9 cellular contexts compared by ENCODE assay signal in genomic region chr13:32381539-32381938, GRCh38. TPM values are rescaled to one million over a fixed set of nuclear protein-coding genes. Genes with fewer than 3 reads are reported as not detected.
DNase-seq lines count a peak whose midpoint lies in the region; ATAC-seq and TF ChIP-seq lines count a peak whose summit lies in the region.
"Had no signal": no experiment of that assay in that cellular context is flagged by ENCODE, and none has a peak within 500 bp of the region (broad histone marks: within the 10 kb centered on the region; RNA-seq: fewer than 3 reads in every experiment).

No MANE protein-coding gene starts in this region.

- no peaks in the 10 kb centered on the region for H3K79me1 ChIP-seq in mesenchymal stem cell (replicated peaks; ENCODE audit: low read length, poor library complexity, severe bottlenecking)

- no peak overlapping the region for H3K9ac ChIP-seq in mesenchymal stem cell (ENCODE audit: low read length)

- TF ChIP-seq POLR2A in NB4 (IDR thresholded peaks at IDR 0.05; ENCODE audit: extremely low read depth, insufficient read length), result no peak

- H2BK120ac ChIP-seq in mesenchymal stem cell (ENCODE audit: low read depth, low read length), result no peak overlapping the region

- peak; percentile 47 for TF ChIP-seq CTCF in NB4 (IDR thresholded peaks at IDR 0.05; ENCODE audit: low read depth, low read length)
- peak in 54 of 56 donors; percentile 10 to 77 (median 57) for TF ChIP-seq CTCF in dorsolateral prefrontal cortex (IDR thresholded peaks at IDR 0.05 in 54 of 56, conservative IDR thresholded peaks at IDR 0.05 in 2 of 56; ENCODE audit: low read depth in 1 of 56, partially characterized antibody in 56 of 56)

- ATAC-seq in aorta (ENCODE audit: low FRiP score) (no peak), HG02852 (IDR thresholded peaks at IDR 0.05; ENCODE audit: unreplicated experiment) (no peak)

- no peak overlapping the region for H3K23ac ChIP-seq in mesenchymal stem cell (ENCODE audit: low read length in 2 of 2)

- WGBS in mesenchymal stem cell, result 72% methylated on average over 3 of the region's 3 CpGs
- 85 to 90% methylated on average over 3 of the region's 3 CpGs for WGBS in aorta, 2 donors

- no peak overlapping the region for H4K8ac ChIP-seq in mesenchymal stem cell (ENCODE audit: low read length)

- DNase-seq in NCI-H1417 (lab: John Stamatoyannopoulos, UW), result peak in 2 of 3 experiments; percentile 30 to 60
- no peak for DNase-seq in NCI-H1417 treated with DMSO at 0.1 percent for 48 hours (lab: John Stamatoyannopoulos, UW)
- DNase-seq in NB4 (ENCODE audit: low read depth), result peak; percentile 44
- no peak for DNase-seq in dorsolateral prefrontal cortex
- peak; percentile 47 for DNase-seq in mesenchymal stem cell
- no peak for DNase-seq in aorta
- DNase-seq in OCI-M2 (lab: John Stamatoyannopoulos, UW; ENCODE audit: unreplicated experiment), result no peak

- H3K27me3 ChIP-seq in dorsolateral prefrontal cortex (no peaks in the 10 kb centered on the region), mesenchymal stem cell (ENCODE audit: control insufficient read depth in 1 of 2, insufficient read depth in 1 of 2, low read length in 2 of 2) (no peaks in the 10 kb centered on the region), aorta (ENCODE audit: control insufficient read depth in 1 of 2, insufficient read depth in 2 of 2, low read length in 1 of 2) (no peaks in the 10 kb centered on the region)
- H3K27me3 ChIP-seq: neutrophil had no signal

- no peak overlapping the region for H4K91ac ChIP-seq in mesenchymal stem cell (ENCODE audit: low read length)

- H2BK12ac ChIP-seq in mesenchymal stem cell (ENCODE audit: low read length in 2 of 2), result no peak overlapping the region

- H3K4me3 ChIP-seq in NB4 (ENCODE audit: low read depth, low read length) (no peak overlapping the region), dorsolateral prefrontal cortex (no peak overlapping the region), mesenchymal stem cell (ENCODE audit: insufficient read depth in 1 of 2, low read depth in 1 of 2, low read length in 2 of 2) (no peak overlapping the region), aorta (ENCODE audit: low read length in 2 of 2) (no peak overlapping the region)

- H2AFZ ChIP-seq in mesenchymal stem cell (ENCODE audit: low read depth, low read length), result peak overlapping the region; percentile 8

- H2AK5ac ChIP-seq in mesenchymal stem cell (ENCODE audit: low read length, severe bottlenecking), result no peak overlapping the region

- H3K4me1 ChIP-seq in mesenchymal stem cell (ENCODE audit: control insufficient read depth, insufficient read depth, low read depth, low read length), result no peaks in the 10 kb centered on the region
- no peaks in the 10 kb centered on the region for H3K4me1 ChIP-seq in aorta (ENCODE audit: control insufficient read depth in 1 of 2, insufficient read depth in 2 of 2, low read length in 2 of 2)

- H3K4me2 ChIP-seq in mesenchymal stem cell (ENCODE audit: low read length, poor library complexity, severe bottlenecking), result no peak overlapping the region

- no peak overlapping the region for H3K18ac ChIP-seq in mesenchymal stem cell (ENCODE audit: low read depth in 1 of 2, low read length in 2 of 2)

- H3K9me3 ChIP-seq in mesenchymal stem cell (ENCODE audit: control insufficient read depth, low read length), result no peaks in the 10 kb centered on the region
- no peaks in the 10 kb centered on the region for H3K9me3 ChIP-seq in aorta (ENCODE audit: control insufficient read depth, low read length)
- H3K9me3 ChIP-seq: neutrophil had no signal

- no peak overlapping the region for H2BK5ac ChIP-seq in mesenchymal stem cell (ENCODE audit: low read depth, low read length, poor library complexity, severe bottlenecking)

- no peak overlapping the region for H3K14ac ChIP-seq in mesenchymal stem cell (ENCODE audit: low read length in 2 of 2)

- H2BK15ac ChIP-seq in mesenchymal stem cell (ENCODE audit: low read depth, poor library complexity, severe bottlenecking), result no peak overlapping the region

- no peak overlapping the region for H3K4ac ChIP-seq in mesenchymal stem cell (ENCODE audit: low read depth in 1 of 2, low read length in 2 of 2)

- H3K36me3 ChIP-seq in mesenchymal stem cell (ENCODE audit: control insufficient read depth in 1 of 2, insufficient read depth in 2 of 2, low read depth in 1 of 2, low read length in 2 of 2), result peaks cover 3 to 23% of the 10 kb centered on the region in 2 experiments
- H3K36me3 ChIP-seq in aorta (ENCODE audit: control insufficient read depth in 1 of 2, insufficient read depth in 2 of 2, low read length in 1 of 2), result no peaks in the 10 kb centered on the region
- H3K36me3 ChIP-seq: neutrophil had no signal

- intact Hi-C loops in dorsolateral prefrontal cortex (cut with DNase I), result loop anchor here in 1 of 2 donors (1.0 to 10.0 kb wide), 3 partner anchors 46 to 273 kb away; partner anchors contain the start of genes N4BP2L1 and N4BP2L2
- intact Hi-C loops in aorta (cut with DNase I), result loop anchor here in 1 of 2 donors (5.0 kb wide), 1 partner anchor 196 kb away; no protein-coding TSS in a partner anchor

- H3K27ac ChIP-seq in dorsolateral prefrontal cortex (no peak overlapping the region), mesenchymal stem cell (ENCODE audit: low read length, poor library complexity, severe bottlenecking) (no peak overlapping the region), aorta (ENCODE audit: low read depth in 1 of 2, low read length in 2 of 2) (no peak overlapping the region)
- H3K27ac ChIP-seq: neutrophil had no signal

RNA-seq across cellular contexts. Expression of gene N4BP2L1, which starts 46.4 kb away (rescaled TPM):
- total RNA-seq in dorsolateral prefrontal cortex (10 to 100 TPM; 33.3 to 87.5 (median 55.8) TPM), aorta (10 to 100 TPM; 18.2 to 32.2 TPM)
- 1.9 TPM for polyA plus RNA-seq in mesenchymal stem cell (2013, experiment 1 of 2)
- 1.6 TPM for polyA plus RNA-seq in mesenchymal stem cell (2013, experiment 2 of 2)
- polyA plus RNA-seq in aorta, result 10 to 100 TPM; 13.3 to 33.7 TPM

Comparison
In these comparisons a context has a peak if more than half of its experiments do, and no peak if none do; other contexts are left out.
1. DNase-seq: peak in NCI-H1417 (2 of 3), NB4 (single experiment) and mesenchymal stem cell (single experiment); none in NCI-H1417 treated with DMSO at 0.1 percent for 48 hours (single experiment), dorsolateral prefrontal cortex (0 of 10), aorta (0 of 2) and OCI-M2 (single experiment).